In the genomic region with DNA sequence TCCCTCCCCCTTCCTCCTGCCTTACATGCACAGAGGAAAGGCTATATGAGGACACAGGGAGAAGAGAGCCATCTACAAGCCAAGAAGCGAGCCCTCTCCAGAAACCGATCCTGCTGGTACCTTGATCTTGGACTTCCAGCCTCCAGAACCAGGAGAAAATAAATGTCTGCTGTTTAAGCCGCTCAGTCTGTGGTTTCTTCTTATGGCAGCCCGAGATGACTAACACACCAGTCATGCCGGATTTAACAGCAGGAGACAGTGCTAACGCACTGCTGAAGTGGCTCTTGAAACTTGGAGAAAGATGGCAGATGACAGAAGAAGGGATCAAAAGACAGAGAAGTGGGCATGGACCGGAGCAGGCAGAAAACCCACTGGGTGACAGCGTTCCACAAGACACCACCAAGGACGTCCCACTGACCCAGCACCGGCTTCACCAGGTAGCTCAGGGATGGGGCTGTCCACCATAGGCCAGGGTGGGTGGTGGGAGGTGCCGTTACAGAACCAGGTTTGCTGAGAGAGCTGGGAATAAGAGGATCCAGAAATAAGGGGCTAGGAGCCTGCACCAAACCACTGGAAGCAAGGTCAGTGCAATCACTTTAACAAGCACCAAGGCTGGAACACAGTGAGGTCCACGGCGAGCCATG, we compare ENCODE assay signal across 14 cellular contexts. TPM values are rescaled to one million over a fixed set of nuclear protein-coding genes. Genes with fewer than 3 reads are reported as not detected.
DNase-seq lines count a peak whose midpoint lies in the region; ATAC-seq, FAIRE-seq and TF ChIP-seq lines count a peak whose summit lies in the region.
"Had no signal": no experiment of that assay in that cellular context is flagged by ENCODE, and none has a peak within 500 bp of the region (broad histone marks: within the 10 kb centered on the region; RNA-seq: fewer than 3 reads in every experiment).

No MANE protein-coding gene starts in this region.

- dilution Hi-C loops in endothelial cell of umbilical vein (cut with MboI; ENCODE audit: extremely low pct_ligation_motif_present, low sequenced_read_pairs) = no loop called here

- ATAC-seq in PC-3 = peak; percentile 99
- ATAC-seq: lower lobe of right lung had no signal

- no peaks in the 10 kb centered on the region for H3K9me1 ChIP-seq in endothelial cell of umbilical vein (replicated peaks; ENCODE audit: control insufficient read depth, extremely low read depth, insufficient read depth, low read length)

- H3K79me2 ChIP-seq in PC-3 (ENCODE audit: low read length) (no peaks in the 10 kb centered on the region), endothelial cell of umbilical vein (ENCODE audit: control insufficient read depth, insufficient read depth, low read length) (no peaks in the 10 kb centered on the region)

- no peak overlapping the region for H3K4me3 ChIP-seq in HEK293 (ENCODE audit: low read depth, low read length)
- no peak overlapping the region for H3K4me3 ChIP-seq in PC-3 (ENCODE audit: low read length)
- no peak overlapping the region for H3K4me3 ChIP-seq in endothelial cell of umbilical vein (replicated peaks in 1 of 3; ENCODE audit: insufficient read depth in 1 of 3, low read depth in 1 of 3, low read length in 3 of 3)
- H3K4me3 ChIP-seq: cardiac muscle cell, esophagus squamous epithelium, lower lobe of right lung, prostate gland, thoracic aorta had no signal

- H3K27me3 ChIP-seq in PC-3 (ENCODE audit: low read length) (peaks cover 10% of the 10 kb centered on the region), endothelial cell of umbilical vein (ENCODE audit: control insufficient read depth in 2 of 2, insufficient read depth in 2 of 2, low read length in 2 of 2) (peaks cover 23 to 25% of the 10 kb centered on the region in 2 experiments)

- H3K9ac ChIP-seq in PC-3 (ENCODE audit: low read length) (no peak overlapping the region), endothelial cell of umbilical vein (replicated peaks; ENCODE audit: extremely low read depth, insufficient read depth, low read length) (no peak overlapping the region)

- CTCF ChIA-PET in HEK293 (lab: Yijun Ruan, JAX) (interaction anchor here (0.7 kb wide), 1 partner anchor 317 kb away, joined by 4 read pairs; no protein-coding TSS in a partner anchor), PC-3 (lab: Charles Lee) (no interaction called here), endothelial cell of umbilical vein (lab: Charles Lee) (interaction anchor here (2.3 kb wide), 1 partner anchor 22 kb away, joined by 7 read pairs; no protein-coding TSS in a partner anchor)

- H3K36me3 ChIP-seq in HEK293 (ENCODE audit: control insufficient read depth in 2 of 2, insufficient read depth in 1 of 2, low read length in 2 of 2) = no peaks in the 10 kb centered on the region
- H3K36me3 ChIP-seq in PC-3 (ENCODE audit: low read depth, low read length) = no peaks in the 10 kb centered on the region
- no peaks in the 10 kb centered on the region for H3K36me3 ChIP-seq in endothelial cell of umbilical vein (ENCODE audit: control insufficient read depth in 2 of 2, extremely low read depth in 1 of 2, insufficient read depth in 2 of 2, low read length in 2 of 2)
- H3K36me3 ChIP-seq: cardiac muscle cell, esophagus squamous epithelium, lower lobe of right lung, prostate gland, thoracic aorta had no signal

- H2AFZ ChIP-seq in PC-3 (ENCODE audit: low read length) (no peak overlapping the region), endothelial cell of umbilical vein (ENCODE audit: low read depth, low read length) (no peak overlapping the region)

- no peak for TF ChIP-seq CTCF in HEK293 (tag by site-specific recombination; IDR thresholded peaks at IDR 0.05)
- TF ChIP-seq CTCF in PC-3 (conservative IDR thresholded peaks at IDR 0.05; ENCODE audit: low read depth, low read length) = no peak
- no peak for TF ChIP-seq CTCF in endothelial cell of umbilical vein (IDR thresholded peaks at IDR 0.05; ENCODE audit: extremely low read depth in 1 of 2, insufficient read depth in 1 of 2, low read depth in 1 of 2, low read length in 2 of 2)

- H4K20me1 ChIP-seq in PC-3 (ENCODE audit: low read length) = no peaks in the 10 kb centered on the region
- H4K20me1 ChIP-seq in endothelial cell of umbilical vein (replicated peaks; ENCODE audit: control insufficient read depth, extremely low read depth, insufficient read depth, low read length) = no peaks in the 10 kb centered on the region

- DNase-seq in PC-3 (peak; percentile 76), endothelial cell of umbilical vein (ENCODE audit: low read depth, low spot score) (no peak), urothelium cell line (ENCODE audit: low spot score) (peak; percentile 57), NCI-H2196 treated with DMSO at 0.1 percent for 48 hours (lab: John Stamatoyannopoulos, UW; ENCODE audit: unreplicated experiment) (no peak), GM19238 (ENCODE audit: insufficient read length, low spot score) (no peak), middle frontal gyrus (ENCODE audit: extremely low spot score, low spot score) (no peak)
- DNase-seq: esophagus squamous epithelium, Karpas-422, lower lobe of right lung had no signal

- H3K9me3 ChIP-seq in HEK293 (ENCODE audit: control insufficient read depth, insufficient read depth, low read depth, low read length) (no peaks in the 10 kb centered on the region), PC-3 (ENCODE audit: low read length) (no peaks in the 10 kb centered on the region), endothelial cell of umbilical vein (replicated peaks; ENCODE audit: control insufficient read depth, insufficient read depth, low read length) (no peaks in the 10 kb centered on the region)
- H3K9me3 ChIP-seq: esophagus squamous epithelium, lower lobe of right lung, prostate gland, thoracic aorta had no signal

- H3K27ac ChIP-seq in HEK293 (ENCODE audit: extremely low read depth, low read depth, low read length) (no peak overlapping the region), PC-3 (ENCODE audit: low read length) (no peak overlapping the region), endothelial cell of umbilical vein (ENCODE audit: insufficient read depth, low read depth, low read length) (no peak overlapping the region)
- H3K27ac ChIP-seq: cardiac muscle cell, esophagus squamous epithelium, lower lobe of right lung, prostate gland, thoracic aorta had no signal

- H3F3A ChIP-seq in PC-3 (ENCODE audit: low read length, unreplicated experiment) = no peaks in the 10 kb centered on the region

- no peaks in the 10 kb centered on the region for H3K9me2 ChIP-seq in PC-3 (replicated peaks; ENCODE audit: low read length)

- TF ChIP-seq POLR2A in endothelial cell of umbilical vein (IDR thresholded peaks at IDR 0.05; ENCODE audit: low read depth, low read length) = no peak

- intact Hi-C loops in PC-3 (cut with micrococcal nuclease) = no loop called here
- intact Hi-C loops in endothelial cell of umbilical vein (cut with micrococcal nuclease) = no loop called here

- POLR2A ChIA-PET in HEK293 (lab: Yijun Ruan, JAX) = interaction anchor here (0.8 kb wide), 1 partner anchor 105 kb away, joined by 3 read pairs; a partner anchor contains a TSS
- POLR2A ChIA-PET in PC-3 (lab: Charles Lee; ENCODE audit: unreplicated experiment) = no interaction called here
- POLR2A ChIA-PET in endothelial cell of umbilical vein (lab: Charles Lee) = no interaction called here

- BruUV-seq in PC-3 (replicated peaks; lab: Mats Ljungman, UMichigan) (no TSS peak), endothelial cell of umbilical vein (replicated peaks; lab: Mats Ljungman, UMichigan) (no TSS peak)

- H3K4me2 ChIP-seq in PC-3 (ENCODE audit: low read length) = 0 out of 2 replicates have a peak overlapping the region, but pooled peaks have one; percentile 42
- H3K4me2 ChIP-seq in endothelial cell of umbilical vein (ENCODE audit: insufficient read depth, low read length) = no peak overlapping the region

- FAIRE-seq in endothelial cell of umbilical vein (lab: Jason Lieb, UNC) = no peak
- no peak for FAIRE-seq in urothelium cell line (lab: Jason Lieb, UNC)
- FAIRE-seq: H1 had no signal

- H3K4me1 ChIP-seq in HEK293 (ENCODE audit: control insufficient read depth, insufficient read depth, low read length) (no peaks in the 10 kb centered on the region), PC-3 (ENCODE audit: insufficient read depth, low read length) (peaks cover 4% of the 10 kb centered on the region), endothelial cell of umbilical vein (ENCODE audit: control insufficient read depth, extremely low read depth, insufficient read depth, low read length) (no peaks in the 10 kb centered on the region)
- H3K4me1 ChIP-seq: lower lobe of right lung had no signal

TF ChIP-seq in HEK293, 187 proteins besides CTCF, POLR2A, EP300 and RAD21 (continues in another document):
- TF ChIP-seq ZNF654 (tag by site-specific recombination; IDR thresholded peaks at IDR 0.05; ENCODE audit: low read depth) (no peak), ZNF548 (tag by site-specific recombination; IDR thresholded peaks at IDR 0.05) (peak; percentile 95), ZIC2 (tag by site-specific recombination; IDR thresholded peaks at IDR 0.05) (peak; percentile 40), SP7 (tag by site-specific recombination; IDR thresholded peaks at IDR 0.05) (no peak), KLF9 (tag by site-specific recombination; IDR thresholded peaks at IDR 0.05; ENCODE audit: low read depth) (no peak), ZNF623 (tag by site-specific recombination; IDR thresholded peaks at IDR 0.05) (no peak), ZNF10 (tag by site-specific recombination; IDR thresholded peaks at IDR 0.05) (no peak), OVOL3 (tag by site-specific recombination; IDR thresholded peaks at IDR 0.05) (no peak)

TF ChIP-seq in endothelial cell of umbilical vein, 7 proteins besides CTCF, POLR2A, EP300 and RAD21:
- no peak for TF ChIP-seq EZH2 (IDR thresholded peaks at IDR 0.05; ENCODE audit: borderline replicate concordance, low read depth, low read length, severe bottlenecking)
- TF ChIP-seq FOS (IDR thresholded peaks at IDR 0.05; ENCODE audit: borderline replicate concordance, insufficient read depth, low read length) = peak; percentile 19
TF ChIP-seq in endothelial cell of umbilical vein: peak in this region for 1.

RNA-seq across cellular contexts. Expression of gene MAN2B2, which starts 6.2 kb away (rescaled TPM):
- total RNA-seq in PC-3 (2014; rRNA removed) = 8.5 and 9.8 TPM in 2 replicates
- 15.7 and 24.2 TPM in 2 replicates for total RNA-seq in endothelial cell of umbilical vein
- polyA plus RNA-seq in endothelial cell of umbilical vein = 25.1 and 30.1 TPM in 2 replicates
- polyA plus RNA-seq in endothelial cell of umbilical vein (2011; cell fraction: cytosol; rRNA removed) = 14.1 and 16.0 TPM in 2 replicates
- polyA plus RNA-seq in endothelial cell of umbilical vein (2011; cell fraction: nucleus; rRNA removed) = 16.2 and 18.1 TPM in 2 replicates
- 15.8 and 18.0 TPM in 2 replicates for polyA plus RNA-seq in endothelial cell of umbilical vein (2012)
- polyA minus RNA-seq in endothelial cell of umbilical vein = 28.0 and 28.9 TPM in 2 replicates
- polyA minus RNA-seq in endothelial cell of umbilical vein (2011; cell fraction: cytosol; rRNA and poly(A)+ RNA removed) = 7.1 TPM
- polyA minus RNA-seq in endothelial cell of umbilical vein (2011; cell fraction: nucleus; rRNA and poly(A)+ RNA removed) = 9.9 and 11.3 TPM in 2 replicates

Comparison
In these comparisons a context has a peak if more than half of its experiments do, and no peak if none do; other contexts are left out.
1. DNase-seq: peak in PC-3 (single experiment) and urothelium cell line (single experiment); none in endothelial cell of umbilical vein (single experiment), NCI-H2196 treated with DMSO at 0.1 percent for 48 hours (single experiment), GM19238 (single experiment) and middle frontal gyrus (single experiment).